17 cellular contexts compared by ENCODE assay signal in the genomic region with DNA sequence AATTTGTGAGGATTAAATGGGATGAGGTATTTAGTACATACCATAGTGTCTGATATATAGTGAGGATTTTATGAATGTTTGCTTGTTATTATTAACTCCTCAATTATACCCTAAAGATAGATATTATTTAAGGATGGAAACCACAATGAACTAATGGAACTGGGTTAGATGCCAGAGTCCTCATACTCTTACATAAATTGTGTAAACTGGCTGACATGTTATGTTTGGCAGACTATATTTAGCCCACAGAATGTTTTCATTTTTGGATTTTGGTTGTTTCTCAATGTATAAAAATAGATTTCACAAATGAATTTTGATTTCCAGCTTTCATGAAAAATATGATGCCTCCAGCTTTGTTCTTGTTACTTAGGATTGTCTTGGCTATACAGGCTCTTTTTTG.
"Had no signal": no experiment of that assay in that cellular context is flagged by ENCODE, and none has a peak within 500 bp of the region (broad histone marks: within the 10 kb centered on the region; RNA-seq: fewer than 3 reads in every experiment).

No MANE protein-coding gene starts in this region.

- H3K27me3 ChIP-seq: adrenal gland, hepatocyte, neural progenitor cell, ovary, sigmoid colon, uterus had no signal

- H3K9me3 ChIP-seq: adrenal gland, ovary, sigmoid colon, uterus had no signal

- H3K36me3 ChIP-seq: adrenal gland, neural progenitor cell, ovary, sigmoid colon, uterus had no signal

- ATAC-seq: esophagus mucosa; left lobe of liver; stimulated activated effector memory CD8-positive, alpha-beta T cell treated with anti-CD3 and anti-CD28 coated beads, Interleukin-12 subunit alpha, Interleukin-12 subunit beta, amount 100 ng/mL, for 72 hours; WTC11 had no signal

- DNase-seq: activated CD4-positive, alpha-beta memory T cell treated with anti-CD3 and anti-CD28 coated beads, Interleukin-2, amount 10 ng/mL, durations not matched to agents 7 days and 5 days; activated CD4-positive, alpha-beta T cell treated with anti-CD3 and anti-CD28 coated beads for 4 hours; activated naive CD4-positive, alpha-beta T cell treated with anti-CD3 and anti-CD28 coated beads, Interleukin-2, amount 50 U/mL, for 16 hours; activated T-cell treated with anti-CD3 and anti-CD28 coated beads, Interleukin-2, amount 50 U/mL, for 24 hours; adrenal gland; mammary epithelial cell; naive B cell; ovary; sigmoid colon; SW 1271; uterus had no signal

- H3K4me3 ChIP-seq: adrenal gland, hepatocyte, neural progenitor cell, ovary, sigmoid colon, uterus had no signal

- H3K27ac ChIP-seq: adrenal gland, hepatocyte, neural progenitor cell, ovary, sigmoid colon, uterus had no signal

- H3K4me1 ChIP-seq: adrenal gland, neural progenitor cell, sigmoid colon, uterus had no signal
